Comparison of ENCODE assay signal across 32 cellular contexts in the genomic region with DNA sequence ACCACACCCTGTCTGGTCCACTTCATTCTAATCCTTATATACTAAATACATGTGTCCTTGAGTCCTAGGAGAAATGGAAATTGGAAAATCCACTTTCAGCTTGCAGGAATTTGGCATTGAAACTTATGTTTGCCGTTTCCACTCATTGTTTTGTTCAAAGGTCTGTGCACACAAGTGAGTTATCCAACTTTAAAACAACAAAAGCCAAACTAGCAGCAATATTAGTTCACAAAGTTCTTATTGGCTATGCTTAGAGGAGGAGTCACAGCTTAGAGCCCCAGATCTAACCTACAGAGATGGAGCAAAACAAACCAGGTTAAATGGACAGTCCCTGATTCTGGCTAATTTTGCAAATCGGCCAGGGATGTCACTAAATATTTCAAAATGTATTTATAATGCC. TPM values are rescaled to one million over a fixed set of nuclear protein-coding genes. Genes with fewer than 3 reads are reported as not detected.
"Had no signal": no experiment of that assay in that cellular context is flagged by ENCODE, and none has a peak within 500 bp of the region (broad histone marks: within the 10 kb centered on the region; RNA-seq: fewer than 3 reads in every experiment).

No MANE protein-coding gene starts in this region.

- H3K27me3 Mint-ChIP-seq: activated B cell treated with CpG ODN at 0.5 μM for 24 hours; activated CD4-positive, alpha-beta memory T cell treated with anti-CD3 and anti-CD28 coated beads for 36 hours; activated T-helper 17 cell treated with anti-CD3 and anti-CD28 coated beads, Interleukin-2, amount 50 U/mL, for 72 hours; brain had no signal

- H3K4me1 Mint-ChIP-seq: activated B cell treated with CpG ODN at 0.5 μM for 24 hours, brain had no signal

- H3K27ac Mint-ChIP-seq: activated B cell treated with CpG ODN at 0.5 μM for 24 hours; activated CD4-positive, alpha-beta memory T cell treated with anti-CD3 and anti-CD28 coated beads for 36 hours; activated T-cell treated with anti-CD3 and anti-CD28 coated beads, Interleukin-2, amount 50 U/mL, for 72 hours; activated T-helper 17 cell treated with anti-CD3 and anti-CD28 coated beads, Interleukin-2, amount 50 U/mL, for 72 hours; brain had no signal

- H3K4me3 Mint-ChIP-seq: activated B cell treated with CpG ODN at 0.5 μM for 24 hours; activated CD4-positive, alpha-beta memory T cell treated with anti-CD3 and anti-CD28 coated beads for 36 hours; activated T-cell treated with anti-CD3 and anti-CD28 coated beads, Interleukin-2, amount 50 U/mL, for 72 hours; activated T-helper 17 cell treated with anti-CD3 and anti-CD28 coated beads, Interleukin-2, amount 50 U/mL, for 72 hours; brain had no signal

- ATAC-seq: activated T-cell treated with anti-CD3 and anti-CD28 coated beads, Interleukin-2, amount 50 U/mL, for 72 hours; activated T-helper 17 cell treated with anti-CD3 and anti-CD28 coated beads, Interleukin-2, amount 50 U/mL, for 72 hours; Panc1 had no signal

- H3K27ac ChIP-seq: KMS-11, VCaP had no signal

- DNase-seq: activated B cell treated with CpG ODN at 0.5 μM for 24 hours; activated CD4-positive, alpha-beta memory T cell treated with anti-CD3 and anti-CD28 coated beads for 36 hours; activated CD4-positive, alpha-beta T cell treated with anti-CD3 and anti-CD28 coated beads for 4 hours; activated CD4-positive, alpha-beta T cell treated with anti-CD3 and anti-CD28 coated beads, Interleukin-2, amount 50 U/mL, for 1 hour; activated CD4-positive, CD25-positive, alpha-beta regulatory T cell treated with anti-CD3 and anti-CD28 coated beads, Interleukin-2, amount 50 U/mL, for 72 hours; activated CD8-positive, alpha-beta memory T cell treated with anti-CD3 and anti-CD28 coated beads, Interleukin-2, amount 50 U/mL, for 4 hours; activated effector memory CD4-positive, alpha-beta T cell treated with anti-CD3 and anti-CD28 coated beads, Interleukin-2, amount 50 U/mL, for 16 hours; activated naive CD4-positive, alpha-beta T cell; activated naive CD4-positive, alpha-beta T cell treated with anti-CD3 and anti-CD28 coated beads, Interleukin-2, amount 50 U/mL, for 16 hours; activated T-cell treated with anti-CD3 and anti-CD28 coated beads for 4 hours; activated T-cell treated with anti-CD3 and anti-CD28 coated beads, Interleukin-2, amount 50 U/mL, for 72 hours; anterior cingulate cortex; central memory CD4-positive, alpha-beta T cell; MM.1S; MV-4-11; NCI-H1092; NCI-H1436 treated with DMSO at 0.1 percent for 48 hours; NCI-H1694 treated with DMSO at 0.1 percent for 48 hours; NCI-H2029; NCI-H345; NCI-H524 treated with DMSO at 0.1 percent for 48 hours; SIG-M5; SW 1271; T-helper 1 cell; T-helper 2 cell; T-helper 9 cell had no signal

- H3K9me3 Mint-ChIP-seq: activated B cell treated with CpG ODN at 0.5 μM for 24 hours; activated CD4-positive, alpha-beta memory T cell treated with anti-CD3 and anti-CD28 coated beads for 36 hours; activated T-cell treated with anti-CD3 and anti-CD28 coated beads, Interleukin-2, amount 50 U/mL, for 72 hours; activated T-helper 17 cell treated with anti-CD3 and anti-CD28 coated beads, Interleukin-2, amount 50 U/mL, for 72 hours; brain had no signal

RNA-seq across cellular contexts. Expression of a gene that starts 44.6 kb away (rescaled TPM):
- total RNA-seq: NCI-H460 had no signal
